In genomic region chr2:197851451-197851850, GRCh38 we compare ENCODE assay signal across 10 cellular contexts. TPM values are rescaled to one million over a fixed set of nuclear protein-coding genes. Genes with fewer than 3 reads are reported as not detected.
DNase-seq lines count a peak whose midpoint lies in the region; ATAC-seq and TF ChIP-seq lines count a peak whose summit lies in the region.
"Had no signal": no experiment of that assay in that cellular context is flagged by ENCODE, and none has a peak within 500 bp of the region (broad histone marks: within the 10 kb centered on the region; RNA-seq: fewer than 3 reads in every experiment).

No MANE protein-coding gene starts in this region.

- no peaks in the 10 kb centered on the region for H3K9me3 Mint-ChIP-seq in activated CD8-positive, alpha-beta T cell treated with anti-CD3 and anti-CD28 coated beads for 36 hours
- no peaks in the 10 kb centered on the region for H3K9me3 Mint-ChIP-seq in activated CD8-positive, alpha-beta T cell treated with anti-CD3 and anti-CD28 coated beads, Interleukin-2, amount 10 ng/mL, durations not matched to agents 7 days and 5 days (ENCODE audit: insufficient read depth)
- H3K9me3 Mint-ChIP-seq in activated T-helper 17 cell treated with anti-CD3 and anti-CD28 coated beads, Interleukin-2, amount 50 U/mL, for 72 hours, result no peaks in the 10 kb centered on the region

- no peaks in the 10 kb centered on the region for H3K27me3 ChIP-seq in upper lobe of left lung

- WGBS in upper lobe of left lung, 2 donors, result 81 to 83% methylated on average over 1 of the region's 1 CpG

- DNase-seq in activated CD8-positive, alpha-beta T cell treated with anti-CD3 and anti-CD28 coated beads for 36 hours, result peak; percentile 15
- DNase-seq in activated CD8-positive, alpha-beta T cell treated with anti-CD3 and anti-CD28 coated beads, Interleukin-2, amount 10 ng/mL, durations not matched to agents 7 days and 5 days, result no peak
- DNase-seq in pons (ENCODE audit: low spot score) (peak; percentile 49), upper lobe of left lung (no peak), NCI-H1436 treated with DMSO at 0.1 percent for 48 hours (lab: John Stamatoyannopoulos, UW) (no peak)
- DNase-seq: mucosa of descending colon, small intestine had no signal

- no peak overlapping the region for H3K27ac Mint-ChIP-seq in activated CD8-positive, alpha-beta T cell treated with anti-CD3 and anti-CD28 coated beads for 36 hours
- H3K27ac Mint-ChIP-seq in activated CD8-positive, alpha-beta T cell treated with anti-CD3 and anti-CD28 coated beads, Interleukin-2, amount 10 ng/mL, durations not matched to agents 7 days and 5 days, result no peak overlapping the region
- H3K27ac Mint-ChIP-seq in activated T-helper 17 cell treated with anti-CD3 and anti-CD28 coated beads, Interleukin-2, amount 50 U/mL, for 72 hours, result no peak overlapping the region

- CTCF ChIA-PET in activated CD8-positive, alpha-beta T cell treated with anti-CD3 and anti-CD28 coated beads for 36 hours (lab: Charles Lee), result interaction anchor here (1.0 to 1.9 kb wide), 5 partner anchors 11 to 276 kb away, joined by 3 to 7 read pairs (median 4); no protein-coding TSS in a partner anchor
- CTCF ChIA-PET in activated CD8-positive, alpha-beta T cell treated with anti-CD3 and anti-CD28 coated beads, Interleukin-2, amount 10 ng/mL, durations not matched to agents 7 days and 5 days (lab: Charles Lee), result interaction anchor here (0.8 to 4.3 kb wide), 6 partner anchors 9 to 445 kb away, joined by 3 to 21 read pairs (median 4); no protein-coding TSS in a partner anchor
- CTCF ChIA-PET in HEK293 (lab: Yijun Ruan, JAX), result interaction anchor here (0.8 to 3.6 kb wide), 5 partner anchors 13 to 446 kb away, joined by 3 to 14 read pairs (median 5); no protein-coding TSS in a partner anchor

- H3K9me3 ChIP-seq in HEK293 (ENCODE audit: control insufficient read depth, insufficient read depth, low read depth, low read length), result no peaks in the 10 kb centered on the region
- no peaks in the 10 kb centered on the region for H3K9me3 ChIP-seq in upper lobe of left lung
- H3K9me3 ChIP-seq: mucosa of descending colon had no signal

- TF ChIP-seq POLR2A in upper lobe of left lung (IDR thresholded peaks at IDR 0.05), result no peak

- no peak overlapping the region for H3K4me3 Mint-ChIP-seq in activated CD8-positive, alpha-beta T cell treated with anti-CD3 and anti-CD28 coated beads for 36 hours
- no peak overlapping the region for H3K4me3 Mint-ChIP-seq in activated CD8-positive, alpha-beta T cell treated with anti-CD3 and anti-CD28 coated beads, Interleukin-2, amount 10 ng/mL, durations not matched to agents 7 days and 5 days
- H3K4me3 Mint-ChIP-seq in activated T-helper 17 cell treated with anti-CD3 and anti-CD28 coated beads, Interleukin-2, amount 50 U/mL, for 72 hours, result no peak overlapping the region

- H3K27me3 Mint-ChIP-seq in activated CD8-positive, alpha-beta T cell treated with anti-CD3 and anti-CD28 coated beads for 36 hours, result no peaks in the 10 kb centered on the region
- peaks cover 3% of the 10 kb centered on the region for H3K27me3 Mint-ChIP-seq in activated CD8-positive, alpha-beta T cell treated with anti-CD3 and anti-CD28 coated beads, Interleukin-2, amount 10 ng/mL, durations not matched to agents 7 days and 5 days (ENCODE audit: low read depth)
- no peaks in the 10 kb centered on the region for H3K27me3 Mint-ChIP-seq in activated T-helper 17 cell treated with anti-CD3 and anti-CD28 coated beads, Interleukin-2, amount 50 U/mL, for 72 hours

- H3K4me1 Mint-ChIP-seq in activated CD8-positive, alpha-beta T cell treated with anti-CD3 and anti-CD28 coated beads for 36 hours (ENCODE audit: low read depth), result peaks cover 48% of the 10 kb centered on the region
- peaks cover 12% of the 10 kb centered on the region for H3K4me1 Mint-ChIP-seq in activated CD8-positive, alpha-beta T cell treated with anti-CD3 and anti-CD28 coated beads, Interleukin-2, amount 10 ng/mL, durations not matched to agents 7 days and 5 days (ENCODE audit: low read depth)
- H3K4me1 Mint-ChIP-seq in activated T-helper 17 cell treated with anti-CD3 and anti-CD28 coated beads, Interleukin-2, amount 50 U/mL, for 72 hours, result peaks cover 28% of the 10 kb centered on the region

- TF ChIP-seq CTCF in activated CD8-positive, alpha-beta T cell treated with anti-CD3 and anti-CD28 coated beads for 36 hours (IDR thresholded peaks at IDR 0.05), result peak; percentile 22
- peak; percentile 48; the same call in 1 of the 2 replicates for TF ChIP-seq CTCF in HEK293 (tag by site-specific recombination; IDR thresholded peaks at IDR 0.05)
- TF ChIP-seq CTCF in upper lobe of left lung (IDR thresholded peaks at IDR 0.05), result no peak

- ATAC-seq in activated CD8-positive, alpha-beta T cell treated with anti-CD3 and anti-CD28 coated beads for 36 hours, result no peak
- ATAC-seq in activated CD8-positive, alpha-beta T cell treated with anti-CD3 and anti-CD28 coated beads, Interleukin-2, amount 10 ng/mL, durations not matched to agents 7 days and 5 days, result no peak
- ATAC-seq in activated T-helper 17 cell treated with anti-CD3 and anti-CD28 coated beads, Interleukin-2, amount 50 U/mL, for 72 hours (replicated peaks), result peak; percentile 30
- ATAC-seq in upper lobe of left lung (ENCODE audit: low FRiP score in 2 of 2) (no peak), GM21717 (IDR thresholded peaks at IDR 0.05; ENCODE audit: unreplicated experiment) (no peak)

- no peaks in the 10 kb centered on the region for H3K4me1 ChIP-seq in HEK293 (ENCODE audit: control insufficient read depth, insufficient read depth, low read length)
- peaks cover 2 to 10% (median 7%) of the 10 kb centered on the region in 4 donors for H3K4me1 ChIP-seq in upper lobe of left lung

- POLR2A ChIA-PET in activated CD8-positive, alpha-beta T cell treated with anti-CD3 and anti-CD28 coated beads for 36 hours (lab: Charles Lee), result interaction anchor here (0.6 to 1.3 kb wide), 2 partner anchors 13 to 961 kb away, joined by 3 to 4 read pairs; no protein-coding TSS in a partner anchor
- POLR2A ChIA-PET in activated CD8-positive, alpha-beta T cell treated with anti-CD3 and anti-CD28 coated beads, Interleukin-2, amount 10 ng/mL, durations not matched to agents 7 days and 5 days (lab: Charles Lee), result no interaction called here
- POLR2A ChIA-PET in HEK293 (lab: Yijun Ruan, JAX), result no interaction called here

- no peak overlapping the region for H3K4me3 ChIP-seq in HEK293 (ENCODE audit: low read depth, low read length)
- H3K4me3 ChIP-seq in upper lobe of left lung, result no peak overlapping the region
- H3K4me3 ChIP-seq: mucosa of descending colon had no signal

- H3K27ac ChIP-seq in HEK293 (ENCODE audit: extremely low read depth, low read depth, low read length) (no peak overlapping the region), upper lobe of left lung (no peak overlapping the region)

- no peaks in the 10 kb centered on the region for H3K36me3 Mint-ChIP-seq in activated CD8-positive, alpha-beta T cell treated with anti-CD3 and anti-CD28 coated beads for 36 hours (ENCODE audit: low read depth)
- H3K36me3 Mint-ChIP-seq in activated CD8-positive, alpha-beta T cell treated with anti-CD3 and anti-CD28 coated beads, Interleukin-2, amount 10 ng/mL, durations not matched to agents 7 days and 5 days (ENCODE audit: low read depth), result no peaks in the 10 kb centered on the region
- H3K36me3 Mint-ChIP-seq in activated T-helper 17 cell treated with anti-CD3 and anti-CD28 coated beads, Interleukin-2, amount 50 U/mL, for 72 hours (ENCODE audit: low read depth), result no peaks in the 10 kb centered on the region

- H3K36me3 ChIP-seq in HEK293 (ENCODE audit: control insufficient read depth in 2 of 2, insufficient read depth in 1 of 2, low read length in 2 of 2) (no peaks in the 10 kb centered on the region), upper lobe of left lung (no peaks in the 10 kb centered on the region)

- TF ChIP-seq EP300 in upper lobe of left lung (IDR thresholded peaks at IDR 0.05), result no peak

- intact Hi-C loops in activated CD8-positive, alpha-beta T cell treated with anti-CD3 and anti-CD28 coated beads for 36 hours (cut with micrococcal nuclease), result loop anchor here (2.0 kb wide), 1 partner anchor 275 kb away; no protein-coding TSS in a partner anchor

TF ChIP-seq in HEK293, 187 proteins besides CTCF, POLR2A, EP300 and RAD21:
- TF ChIP-seq PRDM1 (tag by site-specific recombination; IDR thresholded peaks at IDR 0.05) (peak; percentile 29; the same call in 1 of the 2 replicates), ZNF621 (tag by site-specific recombination; IDR thresholded peaks at IDR 0.05) (no peak), ZNF530 (tag by site-specific recombination; IDR thresholded peaks at IDR 0.05; ENCODE audit: low read depth) (no peak), ZNF654 (tag by site-specific recombination; IDR thresholded peaks at IDR 0.05; ENCODE audit: low read depth) (0 out of 2 replicates have a peak, but pooled peaks have one; percentile 8)

RNA-seq across cellular contexts. Expression of gene PLCL1, which starts 47.1 kb away (rescaled TPM):
- under 1 TPM; 0.68 to 0.69 TPM for total RNA-seq in activated CD8-positive, alpha-beta T cell treated with anti-CD3 and anti-CD28 coated beads for 36 hours
- under 1 TPM; 0.08 to 0.18 TPM for total RNA-seq in activated CD8-positive, alpha-beta T cell treated with anti-CD3 and anti-CD28 coated beads, Interleukin-2, amount 10 ng/mL, durations not matched to agents 7 days and 5 days
- 1 to 10 TPM in 1 of 2 donors, under 1 TPM in 1; 0.87 to 1.2 TPM for total RNA-seq in activated T-helper 17 cell treated with anti-CD3 and anti-CD28 coated beads, Interleukin-2, amount 50 U/mL, for 72 hours
- 10 to 100 TPM in 2 of 6 donors, 1 to 10 TPM in 4; 5.3 to 17.0 (median 8.1) TPM for total RNA-seq in upper lobe of left lung

Comparison
In these comparisons a context has a peak if more than half of its experiments do, and no peak if none do; other contexts are left out.
1. DNase-seq: peak in activated CD8-positive, alpha-beta T cell treated with anti-CD3 and anti-CD28 coated beads for 36 hours (single experiment) and pons (single experiment); none in activated CD8-positive, alpha-beta T cell treated with anti-CD3 and anti-CD28 coated beads, Interleukin-2, amount 10 ng/mL, durations not matched to agents 7 days and 5 days (single experiment), upper lobe of left lung (0 of 2) and NCI-H1436 treated with DMSO at 0.1 percent for 48 hours (single experiment).
2. CTCF ChIP-seq: peak in activated CD8-positive, alpha-beta T cell treated with anti-CD3 and anti-CD28 coated beads for 36 hours (single experiment) and HEK293 (single experiment); none in upper lobe of left lung (0 of 6).